In the genomic region with DNA sequence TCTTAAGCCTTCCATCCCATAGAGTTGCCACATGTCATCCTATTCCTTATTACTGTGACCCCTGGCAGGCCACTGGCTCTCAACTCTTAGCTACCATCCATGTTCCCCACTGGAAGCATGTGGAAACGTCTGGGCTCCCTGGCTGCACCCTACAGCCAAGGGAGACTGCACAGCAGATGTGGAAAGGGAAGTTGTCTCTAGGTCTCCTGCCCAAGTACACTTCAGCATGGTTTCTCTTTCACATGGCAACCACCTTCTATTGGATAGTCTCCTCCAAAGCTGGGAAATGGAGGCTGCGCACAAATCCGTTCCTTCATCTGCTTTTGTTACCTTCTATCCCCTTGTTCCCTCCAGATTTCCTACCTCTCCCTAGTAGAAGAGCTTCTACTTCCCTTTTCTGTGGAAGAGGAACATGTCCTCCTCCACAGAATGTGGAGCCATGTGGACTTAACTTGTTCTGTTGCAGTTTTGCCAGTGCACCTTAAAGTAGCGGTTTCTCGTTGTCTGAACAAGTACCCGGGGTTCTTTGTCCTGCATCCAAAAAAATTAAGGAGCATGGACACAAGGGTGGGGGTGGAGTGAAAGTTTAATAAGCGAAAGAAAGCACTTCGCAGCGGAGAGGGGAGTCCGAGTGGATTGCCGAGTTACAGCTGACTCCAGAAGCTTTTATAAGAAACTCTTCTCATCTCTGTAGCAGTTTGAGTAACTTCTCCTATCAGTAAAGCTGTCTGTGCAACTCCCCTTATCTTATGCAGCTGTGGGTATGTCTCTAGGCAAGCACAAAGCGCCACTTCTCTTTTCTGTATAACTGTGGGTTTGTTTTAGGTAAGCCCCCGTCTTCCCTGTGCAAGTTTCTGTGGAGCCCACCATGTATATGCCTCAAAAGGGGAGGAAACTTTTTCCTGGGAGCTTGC, we compare ENCODE assay signal across 11 cellular contexts. TPM values are rescaled to one million over a fixed set of nuclear protein-coding genes. Genes with fewer than 3 reads are reported as not detected.
A peak's percentile ranks its signal among the peaks of the same experiment; 100 is the strongest.
DNase-seq lines count a peak whose midpoint lies in the region; ATAC-seq and TF ChIP-seq lines count a peak whose summit lies in the region.
"Had no signal": no experiment of that assay in that cellular context is flagged by ENCODE, and none has a peak within 500 bp of the region (broad histone marks: within the 10 kb centered on the region; RNA-seq: fewer than 3 reads in every experiment).

No MANE protein-coding gene starts in this region.

- peaks cover 3% of the 10 kb centered on the region for H3K9me3 Mint-ChIP-seq in Calu3 (ENCODE audit: low read depth, unreplicated experiment)

- in situ Hi-C loops in Panc1 (cut with HindIII; ENCODE audit: low pct_unique_long_range_greater_than_20kb, low sequenced_read_pairs), result no loop called here

- ATAC-seq in HG02763 (IDR thresholded peaks at IDR 0.05; ENCODE audit: unreplicated experiment) (peak; percentile 45), Panc1 (peak; percentile 30; the same call in 1 of the 2 replicates), left ventricle myocardium superior (peak; percentile 69), HG03025 (IDR thresholded peaks at IDR 0.05; ENCODE audit: low FRiP score, unreplicated experiment) (no peak)

- POLR2A ChIA-PET in Panc1 (lab: Charles Lee), result no interaction called here

- H3K27me3 ChIP-seq in Panc1 (ENCODE audit: control insufficient read depth, insufficient read depth, low read length), result no peaks in the 10 kb centered on the region

- H3K27ac ChIP-seq in Panc1 (ENCODE audit: low read length), result peak overlapping the region; percentile 9; the same call in 1 of the 2 replicates
- H3K27ac ChIP-seq: thoracic aorta had no signal

- H3K36me3 ChIP-seq in Panc1 (ENCODE audit: control insufficient read depth, insufficient read depth, low read length), result no peaks in the 10 kb centered on the region; the same call in 1 of the 2 replicates
- H3K36me3 ChIP-seq: HAP-1, thoracic aorta had no signal

- no peaks in the 10 kb centered on the region for H3K36me3 Mint-ChIP-seq in Calu3 (ENCODE audit: insufficient read depth, unreplicated experiment)

- CTCF ChIA-PET in Calu3 (lab: Charles Lee) (interaction anchor here (0.9 kb wide), 1 partner anchor 20 kb away, joined by 4 read pairs; no protein-coding TSS in a partner anchor), Panc1 (lab: Charles Lee) (no interaction called here)

- H3K27ac Mint-ChIP-seq in Calu3 (ENCODE audit: unreplicated experiment), result peak overlapping the region; percentile 65
- H3K27ac Mint-ChIP-seq: T-helper 1 cell treated with Interleukin-12 subunit alpha and Interleukin-12 subunit beta and Interleukin-4 antibody, amounts not matched to agents 30 μg/mL and 1 μg/mL, for 36 hours had no signal

- H3K4me1 Mint-ChIP-seq in Calu3 (ENCODE audit: low read depth, unreplicated experiment), result no peaks in the 10 kb centered on the region

- TF ChIP-seq CTCF in Calu3 (IDR thresholded peaks at IDR 0.05; ENCODE audit: unreplicated experiment) (no peak), Panc1 (IDR thresholded peaks at IDR 0.05) (no peak)

- H3K4me3 ChIP-seq in Panc1 (ENCODE audit: low read depth in 2 of 2, low read length in 2 of 2), result no peak overlapping the region
- H3K4me3 ChIP-seq: HAP-1, thoracic aorta had no signal

- no TSS peak for BruUV-seq in Calu3 (replicated peaks; lab: Mats Ljungman, UMichigan)
- BruUV-seq in Panc1 (replicated peaks; lab: Mats Ljungman, UMichigan), result no TSS peak

- no peaks in the 10 kb centered on the region for H3K27me3 Mint-ChIP-seq in Calu3 (ENCODE audit: unreplicated experiment)

- peaks cover 25% of the 10 kb centered on the region; the same call in 1 of the 2 replicates for H3K9me3 ChIP-seq in Panc1 (ENCODE audit: control insufficient read depth, insufficient read depth, low read depth, low read length)
- H3K9me3 ChIP-seq: HAP-1 had no signal

- no peak for DNase-seq in Calu3
- no peak for DNase-seq in Panc1 (ENCODE audit: low read depth, low spot score)
- no peak for DNase-seq in left ventricle myocardium superior
- no peak for DNase-seq in stimulated activated CD4-positive, alpha-beta T cell treated with anti-CD3 and anti-CD28 coated beads, Interleukin-1b, Interleukin-23, amount 100 ng/mL, for 48 hours
- no peak for DNase-seq in activated CD4-positive, alpha-beta T cell treated with anti-CD3 and anti-CD28 coated beads for 4 hours
- no peak for DNase-seq in central memory CD4-positive, alpha-beta T cell

- no peak overlapping the region for H3K4me3 Mint-ChIP-seq in Calu3 (ENCODE audit: low read depth, unreplicated experiment)
- H3K4me3 Mint-ChIP-seq: T-helper 1 cell treated with Interleukin-12 subunit alpha and Interleukin-12 subunit beta and Interleukin-4 antibody, amounts not matched to agents 30 μg/mL and 1 μg/mL, for 36 hours had no signal

- intact Hi-C loops in Calu3 (cut with micrococcal nuclease; ENCODE audit: unreplicated experiment) (no loop called here), Panc1 (cut with micrococcal nuclease; ENCODE audit: unreplicated experiment) (no loop called here), left ventricle myocardium superior (cut with micrococcal nuclease) (no loop called here)

- H3K4me1 ChIP-seq in Panc1 (ENCODE audit: control insufficient read depth, insufficient read depth, low read length), result peaks cover 3% of the 10 kb centered on the region; the same call in 1 of the 2 replicates
- H3K4me1 ChIP-seq: HAP-1 had no signal

RNA-seq across cellular contexts. Expression of a gene that starts 52.5 kb away (rescaled TPM):
- total RNA-seq in Calu3 (2022), result 108 and 128 TPM in 2 replicates
- total RNA-seq in Panc1 (2021; ENCODE audit: unreplicated experiment), result 183 TPM
- 96.2 TPM for polyA plus RNA-seq in Panc1 (2012; ENCODE audit: insufficient read length)
- total RNA-seq in left ventricle myocardium superior, result 38.8 TPM
